Comparison of ENCODE assay signal across 14 cellular contexts in the genomic region with DNA sequence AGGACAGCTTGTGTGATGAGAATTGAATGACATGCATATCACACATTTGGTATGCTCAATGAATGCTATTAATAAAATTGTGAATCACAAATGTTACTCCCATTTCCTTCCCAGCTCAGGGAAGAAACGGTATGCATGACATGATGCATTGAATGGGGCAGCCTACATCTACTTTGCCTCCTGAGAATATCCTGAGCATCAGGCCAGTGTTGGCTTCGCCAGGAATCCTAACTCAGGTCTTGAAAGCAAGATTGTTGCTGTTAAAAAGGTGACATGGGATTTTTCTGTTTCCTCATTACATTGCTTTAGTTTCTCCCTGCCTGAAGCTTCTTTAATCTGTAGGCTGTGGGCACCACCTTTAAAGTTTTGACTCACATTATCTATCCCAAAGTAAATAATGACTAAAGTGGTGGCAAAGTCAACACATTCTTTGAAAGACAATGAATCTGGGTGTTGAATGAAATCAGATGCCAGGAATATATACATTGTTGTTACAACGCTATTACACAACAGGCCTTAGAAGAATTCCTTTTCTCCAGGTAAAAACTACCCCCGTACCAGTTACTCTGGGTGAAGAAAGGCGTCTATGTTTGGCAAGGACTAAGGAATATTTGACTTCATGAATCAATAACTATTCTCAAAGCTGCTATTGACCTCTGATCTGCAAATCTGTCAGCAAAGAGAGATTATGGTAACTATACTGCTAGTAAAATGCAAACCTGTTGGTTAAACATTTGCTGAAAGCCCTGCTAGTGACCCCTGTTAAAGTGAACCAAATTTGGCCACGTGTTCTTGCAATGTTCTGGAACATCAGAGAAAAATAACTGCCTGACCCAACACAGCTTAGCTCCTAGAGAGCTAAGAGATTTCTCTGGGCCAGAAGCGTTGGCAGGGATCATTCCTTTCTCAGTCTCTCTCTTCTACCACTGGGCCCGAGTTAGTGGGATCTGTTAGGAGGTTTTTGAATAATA. TPM values are rescaled to one million over a fixed set of nuclear protein-coding genes. Genes with fewer than 3 reads are reported as not detected.
DNase-seq lines count a peak whose midpoint lies in the region; ATAC-seq, FAIRE-seq and TF ChIP-seq lines count a peak whose summit lies in the region.
"Had no signal": no experiment of that assay in that cellular context is flagged by ENCODE, and none has a peak within 500 bp of the region (broad histone marks: within the 10 kb centered on the region; RNA-seq: fewer than 3 reads in every experiment).

No MANE protein-coding gene starts in this region.

- H3K27ac Mint-ChIP-seq in natural killer cell: no peak overlapping the region
- H3K27ac Mint-ChIP-seq: activated B cell treated with CpG ODN at 0.5 μM for 24 hours, brain had no signal

- no peaks in the 10 kb centered on the region for H3F3A ChIP-seq in SK-N-SH (replicated peaks; ENCODE audit: insufficient read depth)

- H3K27me3 Mint-ChIP-seq in natural killer cell (ENCODE audit: low read depth in 2 of 2): peaks cover 11 to 44% of the 10 kb centered on the region in 2 donors
- H3K27me3 Mint-ChIP-seq: brain had no signal

- POLR2A ChIA-PET in SK-N-SH (lab: Yijun Ruan, JAX): no interaction called here

- H3K79me2 ChIP-seq in SK-N-SH (ENCODE audit: insufficient read depth): no peaks in the 10 kb centered on the region
- H3K79me2 ChIP-seq in hepatocyte: no peaks in the 10 kb centered on the region

- H3K9ac ChIP-seq in SK-N-SH: no peak overlapping the region

- TF ChIP-seq RAD21 in SK-N-SH (IDR thresholded peaks at IDR 0.05; ENCODE audit: low read length): no peak

- H3K36me3 ChIP-seq in SK-N-SH (replicated peaks in 1 of 2; ENCODE audit: control insufficient read depth in 1 of 2, insufficient read depth in 2 of 2, low read length in 1 of 2) (no peaks in the 10 kb centered on the region), hepatocyte (replicated peaks; ENCODE audit: insufficient read depth, low read depth) (no peaks in the 10 kb centered on the region)

- no peak for TF ChIP-seq EP300 in SK-N-SH (IDR thresholded peaks at IDR 0.05; ENCODE audit: borderline replicate concordance in 1 of 2, low read depth in 1 of 2, low read length in 1 of 2)

- H3K27me3 ChIP-seq in SK-N-SH (ENCODE audit: insufficient read depth) (no peaks in the 10 kb centered on the region), hepatocyte (no peaks in the 10 kb centered on the region)

- H3K4me3 ChIP-seq in SK-N-SH (ENCODE audit: low read depth in 2 of 2, low read length in 1 of 2): no peak overlapping the region
- no peak overlapping the region for H3K4me3 ChIP-seq in hepatocyte

- H2AFZ ChIP-seq in SK-N-SH (ENCODE audit: low read depth): peak overlapping the region; percentile 30; the same call in 1 of the 2 replicates
- no peak overlapping the region for H2AFZ ChIP-seq in hepatocyte

- no peak for FAIRE-seq in RCC 7860 (lab: Jason Lieb, UNC)
- FAIRE-seq: islet of Langerhans had no signal

- H3K9me2 ChIP-seq in SK-N-SH (no peaks in the 10 kb centered on the region), hepatocyte (replicated peaks; ENCODE audit: insufficient read depth) (no peaks in the 10 kb centered on the region)

- no peak for ATAC-seq in SK-N-SH treated with all-trans-retinoic acid at 6 μM for 48 hours
- ATAC-seq in sciatic nerve: no peak
- ATAC-seq in natural killer cell: no peak
- no peak for ATAC-seq in GM21526 (IDR thresholded peaks at IDR 0.05; ENCODE audit: low FRiP score, unreplicated experiment)

- CTCF ChIA-PET in SK-N-SH (lab: Yijun Ruan, JAX): interaction anchor here (1.6 kb wide), 1 partner anchor 30 kb away, joined by 4 read pairs; a partner anchor contains a TSS

- intact Hi-C loops in sciatic nerve (cut with DNase I) (no loop called here), natural killer cell (cut with micrococcal nuclease) (no loop called here)

- H4K20me1 ChIP-seq in SK-N-SH (ENCODE audit: insufficient read depth): no peaks in the 10 kb centered on the region
- H4K20me1 ChIP-seq in hepatocyte (ENCODE audit: insufficient read depth, poor library complexity, severe bottlenecking): no peaks in the 10 kb centered on the region

- H3K4me1 Mint-ChIP-seq in natural killer cell: no peaks in the 10 kb centered on the region

- DNase-seq in SK-N-SH: no peak
- peak; percentile 4 for DNase-seq in RCC 7860 (ENCODE audit: low spot score)
- DNase-seq in hepatocyte (ENCODE audit: low spot score): peak; percentile 49
- DNase-seq in sciatic nerve (ENCODE audit: low spot score): no peak
- DNase-seq in natural killer cell: no peak
- DNase-seq in NAMALWA (ENCODE audit: low spot score): no peak
- DNase-seq: activated B cell treated with CpG ODN at 0.5 μM for 24 hours; activated T-cell treated with anti-CD3 and anti-CD28 coated beads, Interleukin-2, amount 50 U/mL, for 1 hour; NCI-H1930; nucleus accumbens had no signal

- H3K4me2 ChIP-seq in SK-N-SH (no peak overlapping the region), hepatocyte (peak overlapping the region; percentile 19)

- peaks cover 0 to 3% of the 10 kb centered on the region in 2 donors for H3K9me3 Mint-ChIP-seq in natural killer cell

- TF ChIP-seq CTCF in SK-N-SH (IDR thresholded peaks at IDR 0.05) (no peak), hepatocyte (IDR thresholded peaks at IDR 0.05; ENCODE audit: poor library complexity) (no peak), natural killer cell (IDR thresholded peaks at IDR 0.05) (no peak)

- H3K27ac ChIP-seq in SK-N-SH (ENCODE audit: low read depth in 2 of 2, low read length in 1 of 2) (no peak overlapping the region; a peak in 1 of 4 replicates), hepatocyte (peak overlapping the region; percentile 59)

- H3K36me3 Mint-ChIP-seq in natural killer cell: no peaks in the 10 kb centered on the region

- WGBS in SK-N-SH (ENCODE audit: low lambda C conversion rate): 40% methylated on average over 8 of the region's 8 CpGs
- WGBS in hepatocyte (ENCODE audit: low lambda C conversion rate, missing lambda C conversion rate): 37% methylated on average over 8 of the region's 8 CpGs

- no peaks in the 10 kb centered on the region for H3K4me1 ChIP-seq in SK-N-SH (ENCODE audit: control insufficient read depth in 1 of 2, insufficient read depth in 2 of 2, low read depth in 1 of 2, low read length in 1 of 2)
- H3K4me1 ChIP-seq in hepatocyte (ENCODE audit: insufficient read depth): peaks cover 17% of the 10 kb centered on the region

- no peak overlapping the region for H3K4me3 Mint-ChIP-seq in natural killer cell
- H3K4me3 Mint-ChIP-seq: activated B cell treated with CpG ODN at 0.5 μM for 24 hours, brain had no signal

- peaks cover 6% of the 10 kb centered on the region; the same call in 1 of the 2 replicates for H3K9me3 ChIP-seq in SK-N-SH
- H3K9me3 ChIP-seq in hepatocyte (ENCODE audit: low read depth): no peaks in the 10 kb centered on the region

TF ChIP-seq in SK-N-SH, 30 proteins besides CTCF, POLR2A, EP300 and RAD21 (continues in another document):
- TF ChIP-seq, protein P1, sequence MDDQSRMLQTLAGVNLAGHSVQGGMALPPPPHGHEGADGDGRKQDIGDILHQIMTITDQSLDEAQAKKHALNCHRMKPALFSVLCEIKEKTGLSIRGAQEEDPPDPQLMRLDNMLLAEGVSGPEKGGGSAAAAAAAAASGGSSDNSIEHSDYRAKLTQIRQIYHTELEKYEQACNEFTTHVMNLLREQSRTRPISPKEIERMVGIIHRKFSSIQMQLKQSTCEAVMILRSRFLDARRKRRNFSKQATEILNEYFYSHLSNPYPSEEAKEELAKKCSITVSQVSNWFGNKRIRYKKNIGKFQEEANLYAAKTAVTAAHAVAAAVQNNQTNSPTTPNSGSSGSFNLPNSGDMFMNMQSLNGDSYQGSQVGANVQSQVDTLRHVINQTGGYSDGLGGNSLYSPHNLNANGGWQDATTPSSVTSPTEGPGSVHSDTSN (IDR thresholded peaks at IDR 0.05): no peak
- TF ChIP-seq TEAD4 (IDR thresholded peaks at IDR 0.05; ENCODE audit: borderline replicate concordance, insufficient read depth) (no peak), FOXJ3 (CRISPR knock-in tag; IDR thresholded peaks at IDR 0.05) (no peak), RFX5 (IDR thresholded peaks at IDR 0.05; ENCODE audit: low read length) (no peak), CHD2 (IDR thresholded peaks at IDR 0.05; ENCODE audit: low read length, partially characterized antibody) (no peak), FOSL2 (IDR thresholded peaks at IDR 0.05; ENCODE audit: borderline replicate concordance, low read depth) (no peak), ELF1 (IDR thresholded peaks at IDR 0.05) (no peak)

TF ChIP-seq in SK-N-SH treated with all-trans-retinoic acid at 6 μM for 48 hours, 23 proteins besides CTCF, POLR2A, EP300 and RAD21:
- TF ChIP-seq, protein P2, sequence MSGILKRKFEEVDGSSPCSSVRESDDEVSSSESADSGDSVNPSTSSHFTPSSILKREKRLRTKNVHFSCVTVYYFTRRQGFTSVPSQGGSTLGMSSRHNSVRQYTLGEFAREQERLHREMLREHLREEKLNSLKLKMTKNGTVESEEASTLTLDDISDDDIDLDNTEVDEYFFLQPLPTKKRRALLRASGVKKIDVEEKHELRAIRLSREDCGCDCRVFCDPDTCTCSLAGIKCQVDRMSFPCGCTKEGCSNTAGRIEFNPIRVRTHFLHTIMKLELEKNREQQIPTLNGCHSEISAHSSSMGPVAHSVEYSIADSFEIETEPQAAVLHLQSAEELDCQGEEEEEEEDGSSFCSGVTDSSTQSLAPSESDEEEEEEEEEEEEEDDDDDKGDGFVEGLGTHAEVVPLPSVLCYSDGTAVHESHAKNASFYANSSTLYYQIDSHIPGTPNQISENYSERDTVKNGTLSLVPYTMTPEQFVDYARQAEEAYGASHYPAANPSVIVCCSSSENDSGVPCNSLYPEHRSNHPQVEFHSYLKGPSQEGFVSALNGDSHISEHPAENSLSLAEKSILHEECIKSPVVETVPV (CRISPR knock-in tag; IDR thresholded peaks at IDR 0.05): no peak

RNA-seq across cellular contexts. Expression of a gene that starts 30.5 kb away (rescaled TPM):
- polyA plus RNA-seq in SK-N-SH (2012; rRNA removed) (11.0 and 13.2 TPM in 2 replicates), hepatocyte (104 and 122 TPM in 2 replicates)
- polyA plus RNA-seq in SK-N-SH (2012; cell fraction: cytosol; rRNA removed): 9.0 and 10.9 TPM in 2 replicates
- polyA plus RNA-seq in SK-N-SH (2012; cell fraction: nucleus; rRNA removed): 22.0 and 24.4 TPM in 2 replicates
- total RNA-seq in hepatocyte (139 and 140 TPM in 2 replicates), sciatic nerve (30.9 TPM), natural killer cell (10 to 100 TPM in 2 of 3 donors, 1 to 10 TPM in 1; 3.4 to 15.3 (median 14.3) TPM)

Comparison
In these comparisons a context has a peak if more than half of its experiments do, and no peak if none do; other contexts are left out.
1. DNase-seq: peak in RCC 7860 (single experiment) and hepatocyte (single experiment); none in SK-N-SH (single experiment), sciatic nerve (single experiment), natural killer cell (single experiment) and NAMALWA (single experiment).